Comparison of ENCODE assay signal across 8 cellular contexts in the genomic region with DNA sequence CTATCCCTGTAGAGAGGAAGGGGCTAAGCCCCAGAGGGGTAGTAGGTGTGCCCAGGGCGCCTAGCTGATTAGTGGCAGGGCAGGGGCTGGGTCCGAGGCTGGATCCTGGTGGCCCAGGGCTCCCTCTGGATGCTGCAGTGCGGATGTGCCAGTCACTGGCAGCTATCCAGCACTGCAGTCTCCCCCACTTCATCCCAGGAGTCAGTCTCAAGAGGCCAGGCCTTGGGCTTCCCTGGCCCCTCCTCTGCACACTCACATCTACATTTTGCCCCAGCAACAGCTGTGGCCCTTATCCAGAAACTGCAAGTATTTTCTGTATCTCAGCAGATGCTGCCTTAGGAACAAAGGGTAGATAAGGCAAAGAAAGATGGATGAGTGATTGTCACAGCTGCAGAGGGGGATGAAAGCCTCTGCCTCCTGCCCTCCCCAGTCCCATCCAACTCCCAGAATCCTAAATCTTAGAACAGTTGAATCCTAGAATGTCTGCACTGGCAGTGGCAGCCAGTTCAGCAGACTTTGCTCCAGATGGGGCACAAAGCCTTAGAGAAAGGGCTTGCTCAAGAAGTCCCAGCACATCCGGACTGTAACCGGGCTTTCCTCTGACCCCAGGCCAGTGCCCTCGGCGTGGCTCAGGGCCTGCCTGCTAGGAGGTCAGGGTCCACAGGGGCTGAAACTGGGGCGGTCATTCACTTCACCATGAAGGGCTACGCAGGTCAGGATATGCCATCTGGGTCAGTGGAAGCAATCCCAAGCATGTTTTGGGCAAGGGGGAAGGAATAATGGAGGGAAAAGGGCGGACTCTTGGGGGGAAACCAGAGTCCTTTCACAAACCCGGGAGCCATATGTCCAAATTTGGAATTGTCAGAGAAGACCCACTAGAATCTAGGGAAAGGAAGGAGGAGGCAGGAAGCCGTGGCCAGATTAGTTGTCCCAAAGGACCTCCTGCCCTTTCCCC. TPM values are rescaled to one million over a fixed set of nuclear protein-coding genes. Genes with fewer than 3 reads are reported as not detected.
A peak's percentile ranks its signal among the peaks of the same experiment; 100 is the strongest.
DNase-seq lines count a peak whose midpoint lies in the region; ATAC-seq and TF ChIP-seq lines count a peak whose summit lies in the region.

No MANE protein-coding gene starts in this region.

- intact Hi-C loops in dorsolateral prefrontal cortex (cut with DNase I) (loop anchor here (2.0 to 5.0 kb wide), 3 partner anchors 75 to 99 kb away; partner anchors contain the start of genes GM2A (in 1 of the 2) and TNIP1 (in 1 of the 2)), mucosa of descending colon (cut with DNase I, micrococcal nuclease) (no loop called here)

- H3K27ac ChIP-seq in dorsolateral prefrontal cortex: peak overlapping the region in 56 of 59 donors; percentile 3 to 93 (median 80)

- DNase-seq in activated CD4-positive, alpha-beta T cell treated with anti-CD3 and anti-CD28 coated beads for 48 hours: peak; percentile 31
- no peak for DNase-seq in activated CD4-positive, alpha-beta T cell treated with anti-CD3 and anti-CD28 coated beads for 4 hours
- DNase-seq in RKO (ENCODE audit: low spot score) (peak; percentile 30), dorsolateral prefrontal cortex (peak in 3 of 10 donors; percentile 18 to 48 (median 34)), mucosa of descending colon (peak in 2 of 3 donors; percentile 32 to 61), mucosa of gallbladder (ENCODE audit: low spot score) (no peak), COLO668 (lab: John Stamatoyannopoulos, UW; ENCODE audit: unreplicated experiment) (no peak)

- peak in 1 of 56 donors; percentile 7 for TF ChIP-seq CTCF in dorsolateral prefrontal cortex (IDR thresholded peaks at IDR 0.05 in 54 of 56, conservative IDR thresholded peaks at IDR 0.05 in 2 of 56; ENCODE audit: low read depth in 1 of 56, partially characterized antibody in 56 of 56)
- no peak for TF ChIP-seq CTCF in mucosa of descending colon (IDR thresholded peaks at IDR 0.05)

- peak; percentile 23 for ATAC-seq in HG02852 (IDR thresholded peaks at IDR 0.05; ENCODE audit: unreplicated experiment)
- ATAC-seq in mucosa of descending colon: peak; percentile 26

- peak overlapping the region in 58 of 59 donors; percentile 53 to 89 (median 76) for H3K4me3 ChIP-seq in dorsolateral prefrontal cortex
- H3K4me3 ChIP-seq in mucosa of descending colon: no peak overlapping the region

- H3K36me3 ChIP-seq in mucosa of descending colon (ENCODE audit: low read depth): no peaks in the 10 kb centered on the region

- H3K27me3 ChIP-seq in dorsolateral prefrontal cortex: no peaks in the 10 kb centered on the region

- peaks cover 8% of the 10 kb centered on the region for H3K4me1 ChIP-seq in mucosa of descending colon (ENCODE audit: low read depth)

- H3K9me3 ChIP-seq in mucosa of descending colon: no peaks in the 10 kb centered on the region

RNA-seq across cellular contexts. Expression of gene ANXA6, which starts 1.5 kb away (rescaled TPM):
- total RNA-seq in dorsolateral prefrontal cortex (100 to 1,000 TPM in 119 of 120 experiments, 10 to 100 TPM in 1; 98.9 to 428 (median 291) TPM), mucosa of descending colon (100 to 1,000 TPM in 1 of 3 donors, 10 to 100 TPM in 2; 21.4 to 180 (median 68.0) TPM), mucosa of gallbladder (153 TPM)

Comparison
In these comparisons a context has a peak if more than half of its experiments do, and no peak if none do; other contexts are left out.
1. DNase-seq: peak in activated CD4-positive, alpha-beta T cell treated with anti-CD3 and anti-CD28 coated beads for 48 hours (single experiment), RKO (single experiment) and mucosa of descending colon (2 of 3); none in activated CD4-positive, alpha-beta T cell treated with anti-CD3 and anti-CD28 coated beads for 4 hours (0 of 2), mucosa of gallbladder (single experiment) and COLO668 (single experiment).
2. intact Hi-C loops: an anchor here in dorsolateral prefrontal cortex (2.0 to 5.0 kb wide); none called in mucosa of descending colon.